In the genomic region with DNA sequence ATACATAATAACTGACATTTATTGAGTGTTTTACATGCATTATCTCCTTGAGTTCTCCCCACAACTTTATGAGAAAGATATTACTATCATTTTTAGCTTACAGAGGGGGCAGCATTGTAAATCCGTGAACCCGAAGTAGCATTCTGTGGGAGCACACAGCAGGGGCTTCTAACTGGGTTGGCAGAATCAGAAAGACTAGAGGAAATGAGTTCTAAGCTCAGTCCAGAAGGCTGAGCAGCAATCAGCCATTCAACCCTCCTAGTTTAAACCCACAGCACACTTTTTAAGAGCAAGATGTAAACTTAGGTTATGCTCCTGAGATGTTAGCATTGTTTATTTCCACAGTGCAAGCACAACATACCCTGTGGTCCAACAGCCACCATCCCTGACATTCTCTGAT, we compare ENCODE assay signal across 23 cellular contexts.
"Had no signal": no experiment of that assay in that cellular context is flagged by ENCODE, and none has a peak within 500 bp of the region (broad histone marks: within the 10 kb centered on the region; RNA-seq: fewer than 3 reads in every experiment).

No MANE protein-coding gene starts in this region.

- FAIRE-seq: endometrium, frontal cortex, islet of Langerhans, keratinocyte had no signal

- H3K27me3 ChIP-seq: colonic mucosa, gastroesophageal sphincter, heart left ventricle, left lung had no signal

- H3K4me3 Mint-ChIP-seq: dendritic cell treated with granulocyte-macrophage colony-stimulating factor and Interleukin-4, amounts not matched to agents 40 ng/mL and 50 ng/mL, for 4 days; naive thymus-derived CD4-positive, alpha-beta T cell had no signal

- H3K4me3 ChIP-seq: colonic mucosa, gastroesophageal sphincter, heart left ventricle, left lung, lower lobe of right lung had no signal

- H3K27me3 Mint-ChIP-seq: dendritic cell treated with granulocyte-macrophage colony-stimulating factor and Interleukin-4, amounts not matched to agents 40 ng/mL and 50 ng/mL, for 4 days had no signal

- H3K9me3 Mint-ChIP-seq: dendritic cell treated with granulocyte-macrophage colony-stimulating factor and Interleukin-4, amounts not matched to agents 40 ng/mL and 50 ng/mL, for 4 days had no signal

- H3K27ac ChIP-seq: colonic mucosa, epithelial cell of prostate, foreskin keratinocyte, gastroesophageal sphincter, heart left ventricle, left lung, lower lobe of right lung had no signal

- H3K4me1 ChIP-seq: colonic mucosa, foreskin keratinocyte, gastroesophageal sphincter, heart left ventricle, left lung, lower lobe of right lung had no signal

- ATAC-seq: esophagus mucosa; foreskin keratinocyte; gastroesophageal sphincter; heart left ventricle; left cardiac atrium; left lung; left ventricle myocardium superior; lower lobe of right lung; naive thymus-derived CD4-positive, alpha-beta T cell had no signal

- H3K36me3 ChIP-seq: colonic mucosa, gastroesophageal sphincter, heart left ventricle, left lung, lower lobe of right lung had no signal

- H3K27ac Mint-ChIP-seq: dendritic cell treated with granulocyte-macrophage colony-stimulating factor and Interleukin-4, amounts not matched to agents 40 ng/mL and 50 ng/mL, for 4 days; naive thymus-derived CD4-positive, alpha-beta T cell had no signal

- DNase-seq: colonic mucosa; cortex of kidney; effector CD4-positive, alpha-beta T cell; effector memory CD4-positive, alpha-beta T cell; erythroblast; foreskin keratinocyte; heart left ventricle; hippocampal formation; left cardiac atrium; left lung; left ventricle myocardium superior; lower lobe of right lung; mesenchymal stem cell; midbrain; naive thymus-derived CD4-positive, alpha-beta T cell had no signal

- H3K9me3 ChIP-seq: colonic mucosa, gastroesophageal sphincter, heart left ventricle, left lung, lower lobe of right lung had no signal
